ENCODE assay signal across 16 cellular contexts in genomic region chr7:117138943-117139690, GRCh38.
"Had no signal": no experiment of that assay in that cellular context is flagged by ENCODE, and none has a peak within 500 bp of the region (broad histone marks: within the 10 kb centered on the region; RNA-seq: fewer than 3 reads in every experiment).

No MANE protein-coding gene starts in this region.

- FAIRE-seq: pancreas had no signal

- DNase-seq: activated CD4-positive, CD25-positive, alpha-beta regulatory T cell treated with anti-CD3 and anti-CD28 coated beads, Interleukin-2, amount 50 U/mL, for 72 hours; activated naive CD4-positive, alpha-beta T cell treated with anti-CD3 and anti-CD28 coated beads for 36 hours; activated naive CD8-positive, alpha-beta T cell treated with anti-CD3 and anti-CD28 coated beads, Interleukin-2, amount 50 U/mL, for 24 hours; aorta; dorsolateral prefrontal cortex; endodermal cell; pancreas; sigmoid colon; stimulated activated CD4-positive, alpha-beta T cell treated with anti-CD3 and anti-CD28 coated beads, Interleukin-1b, Interleukin-23, amount 100 ng/mL, for 48 hours; stomach; T-cell; T1000 had no signal

- H3K36me3 ChIP-seq: pancreas had no signal

- H3K27ac ChIP-seq: dorsolateral prefrontal cortex, esophagus muscularis mucosa, hepatocyte, pancreas, sigmoid colon, stomach, thoracic aorta had no signal

- H3K4me1 ChIP-seq: esophagus muscularis mucosa, pancreas, sigmoid colon had no signal

- H3K4me3 ChIP-seq: dorsolateral prefrontal cortex, esophagus muscularis mucosa, hepatocyte, lung, pancreas, sigmoid colon, stomach, thoracic aorta had no signal

- H3K9me3 ChIP-seq: esophagus muscularis mucosa, pancreas, sigmoid colon, stomach, thoracic aorta had no signal

- H3K27me3 ChIP-seq: dorsolateral prefrontal cortex, esophagus muscularis mucosa, hepatocyte, pancreas, sigmoid colon, stomach had no signal
